Comparison of ENCODE assay signal across 9 cellular contexts in genomic region chr13:114066956-114067355, GRCh38.
DNase-seq lines count a peak whose midpoint lies in the region; ATAC-seq and TF ChIP-seq lines count a peak whose summit lies in the region.
"Had no signal": no experiment of that assay in that cellular context is flagged by ENCODE, and none has a peak within 500 bp of the region (broad histone marks: within the 10 kb centered on the region; RNA-seq: fewer than 3 reads in every experiment).

No MANE protein-coding gene starts in this region.

- WGBS in psoas muscle, 3 donors: 90 to 95% (median 93%) methylated on average over 5 to 7 of the region's 7 CpGs
- WGBS in hepatocyte (ENCODE audit: low lambda C conversion rate, missing lambda C conversion rate): 85% methylated on average over 5 of the region's 7 CpGs

- H3K36me3 ChIP-seq in breast epithelium (no peaks in the 10 kb centered on the region), psoas muscle (ENCODE audit: insufficient read depth in 1 of 2, low read depth in 1 of 2) (no peaks in the 10 kb centered on the region), hepatocyte (replicated peaks; ENCODE audit: insufficient read depth, low read depth) (no peaks in the 10 kb centered on the region)

- DNase-seq in GM12864 (ENCODE audit: low read depth): no peak
- DNase-seq in breast epithelium (ENCODE audit: low spot score in 2 of 2): no peak
- DNase-seq in psoas muscle: no peak
- no peak for DNase-seq in NCI-H2227 treated with DMSO at 0.1 percent for 48 hours (lab: John Stamatoyannopoulos, UW)
- DNase-seq in hepatocyte (ENCODE audit: low spot score): no peak
- DNase-seq: SHP77 had no signal

- H3K27ac ChIP-seq in breast epithelium (peak overlapping the region; percentile 95 to 98), psoas muscle (peak overlapping the region; percentile 97), hepatocyte (no peak overlapping the region)

- no peak overlapping the region for H3K4me2 ChIP-seq in hepatocyte

- ATAC-seq in HG03432 (IDR thresholded peaks at IDR 0.05; ENCODE audit: unreplicated experiment) (peak; percentile 8), psoas muscle (no peak), GM18517 (IDR thresholded peaks at IDR 0.05; ENCODE audit: unreplicated experiment) (no peak), HG02610 (IDR thresholded peaks at IDR 0.05; ENCODE audit: unreplicated experiment) (no peak)

- no peak for TF ChIP-seq POLR2A in breast epithelium (IDR thresholded peaks at IDR 0.05)

- intact Hi-C loops in breast epithelium (cut with DNase I; ENCODE audit: low total_unique reads) (no loop called here), psoas muscle (cut with DNase I) (loop anchor here in 1 of 2 donors (5.0 kb wide), 1 partner anchor 35 kb away; no protein-coding TSS in a partner anchor)

- H3K9me2 ChIP-seq in hepatocyte (replicated peaks; ENCODE audit: insufficient read depth): no peaks in the 10 kb centered on the region

- no peaks in the 10 kb centered on the region for H3K27me3 ChIP-seq in breast epithelium
- H3K27me3 ChIP-seq in psoas muscle (ENCODE audit: insufficient read depth in 3 of 3, low read length in 2 of 3): no peaks in the 10 kb centered on the region
- no peaks in the 10 kb centered on the region for H3K27me3 ChIP-seq in hepatocyte

- H3K9me3 ChIP-seq in breast epithelium (no peaks in the 10 kb centered on the region), psoas muscle (no peaks in the 10 kb centered on the region), hepatocyte (ENCODE audit: low read depth) (no peaks in the 10 kb centered on the region)

- peak overlapping the region; percentile 23 for H3K4me3 ChIP-seq in GM12864 (ENCODE audit: low read depth, low read length)
- peak overlapping the region in 1 of 3 donors; percentile 22 for H3K4me3 ChIP-seq in breast epithelium
- H3K4me3 ChIP-seq in psoas muscle: no peak overlapping the region
- no peak overlapping the region for H3K4me3 ChIP-seq in hepatocyte

- no peak overlapping the region for H2AFZ ChIP-seq in hepatocyte

- no peaks in the 10 kb centered on the region for H3K79me2 ChIP-seq in hepatocyte

- peaks cover 18 to 26% of the 10 kb centered on the region in 2 donors for H3K4me1 ChIP-seq in breast epithelium
- peaks cover 57% of the 10 kb centered on the region for H3K4me1 ChIP-seq in psoas muscle
- peaks cover 29% of the 10 kb centered on the region for H3K4me1 ChIP-seq in hepatocyte (ENCODE audit: insufficient read depth)

- no peaks in the 10 kb centered on the region for H4K20me1 ChIP-seq in hepatocyte (ENCODE audit: insufficient read depth, poor library complexity, severe bottlenecking)

- TF ChIP-seq CTCF in GM12864 (IDR thresholded peaks at IDR 0.05; ENCODE audit: low read depth, low read length, missing control alignments) (no peak), breast epithelium (IDR thresholded peaks at IDR 0.05) (no peak), psoas muscle (IDR thresholded peaks at IDR 0.05) (no peak), hepatocyte (IDR thresholded peaks at IDR 0.05; ENCODE audit: poor library complexity) (no peak)
